In genomic region chr15:64813075-64813474, GRCh38 we compare ENCODE assay signal across 9 cellular contexts. TPM values are rescaled to one million over a fixed set of nuclear protein-coding genes. Genes with fewer than 3 reads are reported as not detected.
DNase-seq lines count a peak whose midpoint lies in the region; ATAC-seq and TF ChIP-seq lines count a peak whose summit lies in the region.
"Had no signal": no experiment of that assay in that cellular context is flagged by ENCODE, and none has a peak within 500 bp of the region (broad histone marks: within the 10 kb centered on the region; RNA-seq: fewer than 3 reads in every experiment).

No MANE protein-coding gene starts in this region.

- H3K27ac ChIP-seq in IMR-90 (ENCODE audit: insufficient read depth, low read length): no peak overlapping the region
- H3K27ac ChIP-seq: A549 had no signal

- H2AFZ ChIP-seq in IMR-90 (replicated peaks; ENCODE audit: low read length, poor library complexity): no peak overlapping the region

- H2BK5ac ChIP-seq in IMR-90 (ENCODE audit: low read depth, low read length, poor library complexity, severe bottlenecking): no peak overlapping the region

- peaks cover 2% of the 10 kb centered on the region; the same call in 1 of the 2 replicates for H3K36me3 ChIP-seq in IMR-90 (ENCODE audit: control insufficient read depth, insufficient read depth, low read length)

- in situ Hi-C loops in IMR-90 (cut with MboI; ENCODE audit: low sequenced_read_pairs): loop anchor here (5.0 kb wide), 1 partner anchor 81 kb away; no protein-coding TSS in a partner anchor

- H3K14ac ChIP-seq in IMR-90 (replicated peaks; ENCODE audit: low read depth, low read length): no peak overlapping the region

- no peak overlapping the region for H3K23ac ChIP-seq in IMR-90 (ENCODE audit: low read depth, low read length)

- intact Hi-C loops in IMR-90 (cut with micrococcal nuclease): no loop called here

- no peak for TF ChIP-seq CTCF in IMR-90 (conservative IDR thresholded peaks at IDR 0.05; ENCODE audit: low read depth, low read length)

- H3K4me2 ChIP-seq in IMR-90 (ENCODE audit: low read depth, low read length): no peak overlapping the region
- H3K4me2 ChIP-seq: A549 had no signal

- dilution Hi-C loops in IMR-90 (cut with HindIII; ENCODE audit: low sequenced_read_pairs, unreplicated experiment): no loop called here

- H2BK120ac ChIP-seq in IMR-90 (ENCODE audit: low read depth, low read length): no peak overlapping the region

- H3K4ac ChIP-seq in IMR-90 (ENCODE audit: low read depth, low read length): no peak overlapping the region

- no peak overlapping the region for H4K8ac ChIP-seq in IMR-90 (ENCODE audit: low read depth in 2 of 2, low read length in 2 of 2)

- ATAC-seq in IMR-90 (ENCODE audit: low read depth) (no peak), GM19023 (IDR thresholded peaks at IDR 0.05; ENCODE audit: unreplicated experiment) (no peak)
- ATAC-seq: A549 had no signal

- H3K4me1 ChIP-seq in IMR-90 (ENCODE audit: control insufficient read depth, insufficient read depth, low read length): peaks cover 1% of the 10 kb centered on the region; the same call in 1 of the 2 replicates

- no peak overlapping the region for H2AK5ac ChIP-seq in IMR-90 (ENCODE audit: low read depth, low read length)

- WGBS in IMR-90 (ENCODE audit: extremely low coverage in 2 of 2, insufficient read length in 1 of 2), 2 experiments: no CpG with 5 or more reads among the region's 6 CpGs

- no peak overlapping the region for H3K56ac ChIP-seq in IMR-90 (ENCODE audit: extremely low read depth, insufficient read depth, low read length)

- no peak overlapping the region for H3K18ac ChIP-seq in IMR-90 (ENCODE audit: low read depth, low read length)

- TF ChIP-seq RAD21 in IMR-90 (IDR thresholded peaks at IDR 0.05; ENCODE audit: low read length): no peak

- H2BK15ac ChIP-seq in IMR-90 (ENCODE audit: low read depth, low read length): no peak overlapping the region

- H2BK20ac ChIP-seq in IMR-90 (ENCODE audit: low read depth, low read length): no peak overlapping the region

- TF ChIP-seq POLR2A in IMR-90 (IDR thresholded peaks at IDR 0.05; ENCODE audit: low read depth, low read length): no peak

- H3K9ac ChIP-seq in IMR-90 (ENCODE audit: low read depth, low read length): no peak overlapping the region

- BruUV-seq in IMR-90 (replicated peaks; lab: Mats Ljungman, UMichigan): no TSS peak

- POLR2A ChIA-PET in IMR-90 (lab: Charles Lee; ENCODE audit: unreplicated experiment): no interaction called here

- no peak overlapping the region for H2AK9ac ChIP-seq in IMR-90 (replicated peaks; ENCODE audit: low read depth, low read length, poor library complexity)

- H3K9me3 ChIP-seq in IMR-90 (ENCODE audit: control insufficient read depth, insufficient read depth, low read length): no peaks in the 10 kb centered on the region
- H3K9me3 ChIP-seq: A549 had no signal

- no peaks in the 10 kb centered on the region for H4K20me1 ChIP-seq in IMR-90 (ENCODE audit: insufficient read depth, low read length)

- no peaks in the 10 kb centered on the region for H3K9me1 ChIP-seq in IMR-90 (ENCODE audit: insufficient read depth, low read length)

- no peak overlapping the region for H4K5ac ChIP-seq in IMR-90 (ENCODE audit: low read depth, low read length)

- CTCF ChIA-PET in IMR-90 (lab: Yijun Ruan, JAX): no interaction called here

- H3K27me3 ChIP-seq in IMR-90 (ENCODE audit: control insufficient read depth, insufficient read depth, low read length): no peaks in the 10 kb centered on the region; the same call in 1 of the 2 replicates

- H3K79me1 ChIP-seq in IMR-90 (ENCODE audit: low read depth in 1 of 2, low read length in 2 of 2): no peaks in the 10 kb centered on the region

- DNase-seq in NCI-H1105 treated with DMSO at 0.1 percent for 48 hours (lab: John Stamatoyannopoulos, UW) (peak; percentile 25), NCI-H1105 (lab: John Stamatoyannopoulos, UW) (no peak), IMR-90 (peak; percentile 44), astrocyte of the hippocampus (ENCODE audit: low read depth, low spot score) (peak; percentile 32), skeletal muscle cell (ENCODE audit: low read depth) (peak; percentile 21), OCI-M2 (lab: John Stamatoyannopoulos, UW; ENCODE audit: unreplicated experiment) (no peak), SW 1271 (lab: John Stamatoyannopoulos, UW) (no peak)

- no peak overlapping the region for H4K91ac ChIP-seq in IMR-90 (ENCODE audit: insufficient read depth, low read depth, low read length)

- H3K4me3 ChIP-seq in IMR-90 (ENCODE audit: insufficient read depth, low read depth, low read length) (no peak overlapping the region), skeletal muscle cell (ENCODE audit: low read depth, low read length) (no peak overlapping the region)
- H3K4me3 ChIP-seq: A549 had no signal

TF ChIP-seq in IMR-90, 13 proteins besides CTCF, POLR2A, EP300 and RAD21:
- no peak for TF ChIP-seq NFE2L2 (IDR thresholded peaks at IDR 0.05; ENCODE audit: low read depth, low read length)
- no peak for TF ChIP-seq BHLHE40 (IDR thresholded peaks at IDR 0.05; ENCODE audit: low read depth, low read length)
- TF ChIP-seq RCOR1 (IDR thresholded peaks at IDR 0.05; ENCODE audit: insufficient replicate concordance, low read length): no peak
- TF ChIP-seq CHD1 (IDR thresholded peaks at IDR 0.05; ENCODE audit: low read depth, low read length): no peak
- TF ChIP-seq ELK1 (IDR thresholded peaks at IDR 0.05; ENCODE audit: borderline replicate concordance, low read depth, low read length): no peak
- no peak for TF ChIP-seq CEBPB (IDR thresholded peaks at IDR 0.05; ENCODE audit: low read depth, low read length)
- TF ChIP-seq MAZ (IDR thresholded peaks at IDR 0.05; ENCODE audit: borderline replicate concordance, low read depth, low read length): no peak
- TF ChIP-seq MXI1 (IDR thresholded peaks at IDR 0.05; ENCODE audit: borderline replicate concordance, low read depth, low read length): no peak
- no peak for TF ChIP-seq USF2 (IDR thresholded peaks at IDR 0.05; ENCODE audit: low read depth, low read length)
- TF ChIP-seq RFX5 (IDR thresholded peaks at IDR 0.05; ENCODE audit: low read depth, low read length): no peak
- TF ChIP-seq SMC3 (IDR thresholded peaks at IDR 0.05; ENCODE audit: low read depth, low read length): no peak
- no peak for TF ChIP-seq FOS (IDR thresholded peaks at IDR 0.05; ENCODE audit: low read depth, low read length)
- TF ChIP-seq MAFK (IDR thresholded peaks at IDR 0.05; ENCODE audit: low read depth, low read length): no peak

RNA-seq across cellular contexts. Expression of gene PIF1, which starts 12.4 kb away (rescaled TPM):
- total RNA-seq in IMR-90 (2012; rRNA removed): 3.9 and 5.3 TPM in 2 replicates
- 19.2 and 19.9 TPM in 2 replicates for polyA plus RNA-seq in IMR-90 (2012; rRNA removed)
- 10.6 and 10.8 TPM in 2 replicates for polyA plus RNA-seq in IMR-90 (2012; cell fraction: cytosol; rRNA removed)
- 72.6 and 161 TPM in 2 replicates for polyA plus RNA-seq in IMR-90 (2012; cell fraction: nucleus; rRNA removed; ENCODE audit: low replicate concordance)

RNA-seq across cellular contexts. Expression of gene PLEKHO2, which starts 28.6 kb away (rescaled TPM):
- total RNA-seq in IMR-90 (2012; rRNA removed): 18.6 and 19.0 TPM in 2 replicates
- 22.5 and 24.6 TPM in 2 replicates for polyA plus RNA-seq in IMR-90 (2012; rRNA removed)
- 12.6 and 25.0 TPM in 2 replicates for polyA plus RNA-seq in IMR-90 (2012; cell fraction: cytosol; rRNA removed)
- polyA plus RNA-seq in IMR-90 (2012; cell fraction: nucleus; rRNA removed; ENCODE audit: low replicate concordance): 37.2 and 43.5 TPM in 2 replicates

RNA-seq across cellular contexts. Expression of gene RBPMS2, which starts 37.7 kb away (rescaled TPM):
- total RNA-seq in IMR-90 (2012; rRNA removed): under 0.01 TPM in 1 of 2 replicates, not detected in the other
- polyA plus RNA-seq in IMR-90 (2012; rRNA removed): 2.3 and 2.8 TPM in 2 replicates
- polyA plus RNA-seq in IMR-90 (2012; cell fraction: cytosol; rRNA removed): 2.2 and 2.9 TPM in 2 replicates
- polyA plus RNA-seq in IMR-90 (2012; cell fraction: nucleus; rRNA removed; ENCODE audit: low replicate concordance): 2.0 and 2.3 TPM in 2 replicates

Comparison
In these comparisons a context has a peak if more than half of its experiments do, and no peak if none do; other contexts are left out.
1. DNase-seq: peak in NCI-H1105 treated with DMSO at 0.1 percent for 48 hours (single experiment), IMR-90 (single experiment), astrocyte of the hippocampus (single experiment) and skeletal muscle cell (single experiment); none in NCI-H1105 (single experiment), OCI-M2 (single experiment) and SW 1271 (0 of 2).